ENCODE assay signal across 26 cellular contexts in the genomic region with DNA sequence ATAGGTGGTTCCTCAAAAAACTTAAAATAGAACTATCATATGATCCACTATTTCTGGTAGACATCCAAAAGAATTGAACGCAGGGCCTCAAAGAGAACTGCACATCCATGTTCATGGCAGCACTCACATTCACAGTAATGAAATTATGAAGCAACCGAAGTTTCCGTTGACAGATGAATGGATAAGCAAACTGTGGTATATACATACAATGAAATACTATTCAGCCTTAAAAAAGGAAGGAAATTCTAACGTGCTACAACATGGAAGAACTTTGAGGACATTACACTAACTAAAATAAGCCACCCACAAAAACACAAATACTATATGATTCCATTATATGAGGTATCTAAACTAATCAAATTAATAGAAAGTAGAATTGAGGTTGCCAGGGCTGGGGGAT. TPM values are rescaled to one million over a fixed set of nuclear protein-coding genes. Genes with fewer than 3 reads are reported as not detected.
DNase-seq lines count a peak whose midpoint lies in the region; ATAC-seq and TF ChIP-seq lines count a peak whose summit lies in the region.
"Had no signal": no experiment of that assay in that cellular context is flagged by ENCODE, and none has a peak within 500 bp of the region (broad histone marks: within the 10 kb centered on the region; RNA-seq: fewer than 3 reads in every experiment).

No MANE protein-coding gene starts in this region.

- H3K36me3 ChIP-seq in SK-N-SH (replicated peaks in 1 of 2; ENCODE audit: control insufficient read depth in 1 of 2, insufficient read depth in 2 of 2, low read length in 1 of 2), result peaks cover 2 to 48% of the 10 kb centered on the region in 2 experiments
- H3K36me3 ChIP-seq in BE2C, result peaks cover 43% of the 10 kb centered on the region

- DNase-seq in SK-N-SH (no peak), endothelial cell (ENCODE audit: low spot score) (no peak), BE2C (no peak)
- no peak for DNase-seq in activated CD8-positive, alpha-beta memory T cell treated with anti-CD3 and anti-CD28 coated beads, Interleukin-2, amount 10 ng/mL, durations not matched to agents 7 days and 5 days
- no peak for DNase-seq in activated CD8-positive, alpha-beta memory T cell treated with anti-CD3 and anti-CD28 coated beads for 24 hours
- DNase-seq: AML-193; C1 segment of cervical spinal cord; CD4-positive, alpha-beta memory T cell; CD4-positive, CD25-positive, alpha-beta regulatory T cell; CD8-positive, alpha-beta memory T cell; COR-L47; DMS 273 treated with DMSO at 0.1 percent for 48 hours; DMS153; DMS53; DMS79; DND-41; EL; GDM1 had no signal

- no peak overlapping the region for H3K27ac ChIP-seq in SK-N-SH (ENCODE audit: low read depth in 2 of 2, low read length in 1 of 2)
- H3K27ac ChIP-seq: 22Rv1, A549, BLaER1 had no signal

- no peaks in the 10 kb centered on the region for H3K9me3 Mint-ChIP-seq in activated CD8-positive, alpha-beta memory T cell treated with anti-CD3 and anti-CD28 coated beads, Interleukin-2, amount 10 ng/mL, durations not matched to agents 7 days and 5 days (ENCODE audit: low read depth)
- no peaks in the 10 kb centered on the region for H3K9me3 Mint-ChIP-seq in endothelial cell (ENCODE audit: unreplicated experiment)
- H3K9me3 Mint-ChIP-seq: CD4-positive, alpha-beta memory T cell; CD4-positive, CD25-positive, alpha-beta regulatory T cell; CD8-positive, alpha-beta memory T cell had no signal

- no peaks in the 10 kb centered on the region for H3F3A ChIP-seq in SK-N-SH (replicated peaks; ENCODE audit: insufficient read depth)

- no peak for TF ChIP-seq CTCF in SK-N-SH (IDR thresholded peaks at IDR 0.05)
- TF ChIP-seq CTCF in endothelial cell (IDR thresholded peaks at IDR 0.05; ENCODE audit: unreplicated experiment), result no peak
- no peak for TF ChIP-seq CTCF in BE2C (IDR thresholded peaks at IDR 0.05; ENCODE audit: low read depth, low read length)

- H3K4me1 ChIP-seq in SK-N-SH (ENCODE audit: control insufficient read depth in 1 of 2, insufficient read depth in 2 of 2, low read depth in 1 of 2, low read length in 1 of 2) (no peaks in the 10 kb centered on the region), BE2C (no peaks in the 10 kb centered on the region)
- H3K4me1 ChIP-seq: A549, BLaER1 had no signal

- H4K20me1 ChIP-seq in SK-N-SH (ENCODE audit: insufficient read depth), result no peaks in the 10 kb centered on the region
- H4K20me1 ChIP-seq: BLaER1 had no signal

- CTCF ChIA-PET in SK-N-SH (lab: Yijun Ruan, JAX), result no interaction called here
- CTCF ChIA-PET in activated CD8-positive, alpha-beta memory T cell treated with anti-CD3 and anti-CD28 coated beads, Interleukin-2, amount 10 ng/mL, durations not matched to agents 7 days and 5 days (lab: Charles Lee), result no interaction called here

- H3K27me3 Mint-ChIP-seq in activated CD8-positive, alpha-beta memory T cell treated with anti-CD3 and anti-CD28 coated beads, Interleukin-2, amount 10 ng/mL, durations not matched to agents 7 days and 5 days, result no peaks in the 10 kb centered on the region
- H3K27me3 Mint-ChIP-seq in endothelial cell (ENCODE audit: unreplicated experiment), result peaks cover 3% of the 10 kb centered on the region
- H3K27me3 Mint-ChIP-seq: B cell; CD4-positive, alpha-beta memory T cell; CD4-positive, CD25-positive, alpha-beta regulatory T cell; CD8-positive, alpha-beta memory T cell had no signal

- POLR2A ChIA-PET in SK-N-SH (lab: Yijun Ruan, JAX), result no interaction called here

- H3K4me3 ChIP-seq in SK-N-SH (ENCODE audit: low read depth in 2 of 2, low read length in 1 of 2) (no peak overlapping the region), BE2C (ENCODE audit: low read depth, low read length) (no peak overlapping the region)
- H3K4me3 ChIP-seq: A549, BLaER1, GM12878 had no signal

- H3K9me2 ChIP-seq in SK-N-SH, result no peaks in the 10 kb centered on the region

- peak overlapping the region; percentile 14 for H3K27ac Mint-ChIP-seq in activated CD8-positive, alpha-beta memory T cell treated with anti-CD3 and anti-CD28 coated beads, Interleukin-2, amount 10 ng/mL, durations not matched to agents 7 days and 5 days
- H3K27ac Mint-ChIP-seq in endothelial cell (ENCODE audit: unreplicated experiment), result no peak overlapping the region
- H3K27ac Mint-ChIP-seq: B cell had no signal

- peaks cover 80% of the 10 kb centered on the region for H3K36me3 Mint-ChIP-seq in activated CD8-positive, alpha-beta memory T cell treated with anti-CD3 and anti-CD28 coated beads, Interleukin-2, amount 10 ng/mL, durations not matched to agents 7 days and 5 days
- peaks cover 18% of the 10 kb centered on the region for H3K36me3 Mint-ChIP-seq in endothelial cell (ENCODE audit: low read depth, unreplicated experiment)

- TF ChIP-seq RAD21 in SK-N-SH (IDR thresholded peaks at IDR 0.05; ENCODE audit: low read length), result no peak

- H3K27me3 ChIP-seq in SK-N-SH (ENCODE audit: insufficient read depth) (no peaks in the 10 kb centered on the region), BE2C (no peaks in the 10 kb centered on the region)
- H3K27me3 ChIP-seq: BLaER1 had no signal

- H3K9ac ChIP-seq in SK-N-SH, result no peak overlapping the region
- H3K9ac ChIP-seq: BLaER1 had no signal

- 94% methylated on average over 4 of the region's 4 CpGs for WGBS in SK-N-SH (ENCODE audit: low lambda C conversion rate)

- TF ChIP-seq EP300 in SK-N-SH (IDR thresholded peaks at IDR 0.05; ENCODE audit: borderline replicate concordance in 1 of 2, low read depth in 1 of 2, low read length in 1 of 2), result no peak

- no peaks in the 10 kb centered on the region for H3K9me3 ChIP-seq in SK-N-SH
- no peaks in the 10 kb centered on the region for H3K9me3 ChIP-seq in BE2C
- H3K9me3 ChIP-seq: A549, BLaER1 had no signal

- peaks cover 40% of the 10 kb centered on the region for H3K4me1 Mint-ChIP-seq in activated CD8-positive, alpha-beta memory T cell treated with anti-CD3 and anti-CD28 coated beads, Interleukin-2, amount 10 ng/mL, durations not matched to agents 7 days and 5 days
- H3K4me1 Mint-ChIP-seq in endothelial cell (ENCODE audit: unreplicated experiment), result peaks cover 24% of the 10 kb centered on the region
- H3K4me1 Mint-ChIP-seq: B cell, CD14-positive monocyte had no signal

- no peak overlapping the region for H2AFZ ChIP-seq in SK-N-SH (ENCODE audit: low read depth)

- no peaks in the 10 kb centered on the region for H3K79me2 ChIP-seq in SK-N-SH (ENCODE audit: insufficient read depth)

- no peak for ATAC-seq in SK-N-SH treated with all-trans-retinoic acid at 6 μM for 48 hours
- no peak for ATAC-seq in activated CD8-positive, alpha-beta memory T cell treated with anti-CD3 and anti-CD28 coated beads, Interleukin-2, amount 10 ng/mL, durations not matched to agents 7 days and 5 days
- no peak for ATAC-seq in HG02588 (IDR thresholded peaks at IDR 0.05; ENCODE audit: unreplicated experiment)
- ATAC-seq: A549, GM12878 had no signal

- H3K4me3 Mint-ChIP-seq in activated CD8-positive, alpha-beta memory T cell treated with anti-CD3 and anti-CD28 coated beads, Interleukin-2, amount 10 ng/mL, durations not matched to agents 7 days and 5 days, result no peak overlapping the region
- peak overlapping the region; percentile 33 for H3K4me3 Mint-ChIP-seq in endothelial cell (ENCODE audit: unreplicated experiment)
- H3K4me3 Mint-ChIP-seq: B cell; CD14-positive monocyte; CD4-positive, alpha-beta memory T cell; CD4-positive, CD25-positive, alpha-beta regulatory T cell; CD8-positive, alpha-beta memory T cell had no signal

- no peak overlapping the region for H3K4me2 ChIP-seq in SK-N-SH
- H3K4me2 ChIP-seq: A549, BLaER1 had no signal

TF ChIP-seq in SK-N-SH treated with all-trans-retinoic acid at 6 μM for 48 hours, 23 proteins besides CTCF, POLR2A, EP300 and RAD21:
- TF ChIP-seq CSDC2 (CRISPR knock-in tag; IDR thresholded peaks at IDR 0.05) (no peak), ZNF8 (CRISPR knock-in tag; IDR thresholded peaks at IDR 0.05) (peak; percentile 60)

TF ChIP-seq in SK-N-SH, 30 proteins besides CTCF, POLR2A, EP300 and RAD21 (continues in another document):
- no peak for TF ChIP-seq FOXJ3 (CRISPR knock-in tag; IDR thresholded peaks at IDR 0.05)
- TF ChIP-seq JUND (IDR thresholded peaks at IDR 0.05), result no peak
- TF ChIP-seq GABPA (IDR thresholded peaks at IDR 0.05; ENCODE audit: low read depth), result no peak
- TF ChIP-seq, protein P1, sequence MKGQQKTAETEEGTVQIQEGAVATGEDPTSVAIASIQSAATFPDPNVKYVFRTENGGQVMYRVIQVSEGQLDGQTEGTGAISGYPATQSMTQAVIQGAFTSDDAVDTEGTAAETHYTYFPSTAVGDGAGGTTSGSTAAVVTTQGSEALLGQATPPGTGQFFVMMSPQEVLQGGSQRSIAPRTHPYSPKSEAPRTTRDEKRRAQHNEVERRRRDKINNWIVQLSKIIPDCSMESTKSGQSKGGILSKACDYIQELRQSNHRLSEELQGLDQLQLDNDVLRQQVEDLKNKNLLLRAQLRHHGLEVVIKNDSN (IDR thresholded peaks at IDR 0.05; ENCODE audit: borderline replicate concordance, low read depth), result no peak
- TF ChIP-seq, protein P2, sequence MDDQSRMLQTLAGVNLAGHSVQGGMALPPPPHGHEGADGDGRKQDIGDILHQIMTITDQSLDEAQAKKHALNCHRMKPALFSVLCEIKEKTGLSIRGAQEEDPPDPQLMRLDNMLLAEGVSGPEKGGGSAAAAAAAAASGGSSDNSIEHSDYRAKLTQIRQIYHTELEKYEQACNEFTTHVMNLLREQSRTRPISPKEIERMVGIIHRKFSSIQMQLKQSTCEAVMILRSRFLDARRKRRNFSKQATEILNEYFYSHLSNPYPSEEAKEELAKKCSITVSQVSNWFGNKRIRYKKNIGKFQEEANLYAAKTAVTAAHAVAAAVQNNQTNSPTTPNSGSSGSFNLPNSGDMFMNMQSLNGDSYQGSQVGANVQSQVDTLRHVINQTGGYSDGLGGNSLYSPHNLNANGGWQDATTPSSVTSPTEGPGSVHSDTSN (IDR thresholded peaks at IDR 0.05), result no peak

RNA-seq across cellular contexts. Expression of a gene that starts 18.5 kb away (rescaled TPM):
- 5.4 and 11.3 TPM in 2 replicates for polyA plus RNA-seq in SK-N-SH (2012; rRNA removed)
- polyA plus RNA-seq in SK-N-SH (2012; cell fraction: cytosol; rRNA removed), result 8.1 and 12.5 TPM in 2 replicates
- polyA plus RNA-seq in SK-N-SH (2012; cell fraction: nucleus; rRNA removed), result 5.2 and 14.8 TPM in 2 replicates
- 100 to 1,000 TPM in 1 of 2 experiments, 10 to 100 TPM in 1; 94.6 to 107 TPM for total RNA-seq in activated CD8-positive, alpha-beta memory T cell treated with anti-CD3 and anti-CD28 coated beads, Interleukin-2, amount 10 ng/mL, durations not matched to agents 7 days and 5 days
- 28.9 TPM for total RNA-seq in endothelial cell (ENCODE audit: unreplicated experiment)
- polyA plus RNA-seq in BE2C (2012; ENCODE audit: insufficient read depth, insufficient read length, low read depth), result 4.5 TPM

RNA-seq across cellular contexts. Expression of a gene that starts 18.6 kb away (rescaled TPM):
- 6.0 and 6.9 TPM in 2 replicates for polyA plus RNA-seq in SK-N-SH (2012; rRNA removed)
- 5.5 and 8.4 TPM in 2 replicates for polyA plus RNA-seq in SK-N-SH (2012; cell fraction: cytosol; rRNA removed)
- polyA plus RNA-seq in SK-N-SH (2012; cell fraction: nucleus; rRNA removed), result 14.1 and 32.7 TPM in 2 replicates
- total RNA-seq in activated CD8-positive, alpha-beta memory T cell treated with anti-CD3 and anti-CD28 coated beads, Interleukin-2, amount 10 ng/mL, durations not matched to agents 7 days and 5 days, result 10 to 100 TPM; 49.0 to 54.1 TPM
- 44.9 TPM for total RNA-seq in endothelial cell (ENCODE audit: unreplicated experiment)
- polyA plus RNA-seq in BE2C (2012; ENCODE audit: insufficient read depth, insufficient read length, low read depth), result 28.9 TPM
